25 cellular contexts compared by ENCODE assay signal in genomic region chr6:166650047-166650446, GRCh38.
"Had no signal": no experiment of that assay in that cellular context is flagged by ENCODE, and none has a peak within 500 bp of the region (broad histone marks: within the 10 kb centered on the region; RNA-seq: fewer than 3 reads in every experiment).

No MANE protein-coding gene starts in this region.

- H3K27ac ChIP-seq: brain microvascular endothelial cell, SJSA1 had no signal

- H3K9ac ChIP-seq: SK-N-SH had no signal

- H3K4me3 ChIP-seq: SJSA1 had no signal

- DNase-seq: activated CD4-positive, alpha-beta T cell treated with anti-CD3 and anti-CD28 coated beads for 36 hours; activated CD4-positive, alpha-beta T cell treated with anti-CD3 and anti-CD28 coated beads, Interleukin-2, amount 10 ng/mL, durations not matched to agents 7 days and 5 days; activated CD4-positive, alpha-beta T cell treated with anti-CD3 and anti-CD28 coated beads, Interleukin-2, amount 50 U/mL, for 48 hours; activated CD8-positive, alpha-beta memory T cell treated with anti-CD3 and anti-CD28 coated beads, Interleukin-2, amount 50 U/mL, for 4 hours; activated CD8-positive, alpha-beta T cell treated with anti-CD3 and anti-CD28 coated beads, Interleukin-2, amount 10 ng/mL, durations not matched to agents 7 days and 5 days; activated gamma-delta T cell treated with Interleukin-2 at 50 U/mL for 16 hours; activated naive CD4-positive, alpha-beta T cell treated with anti-CD3 and anti-CD28 coated beads, Interleukin-2, amount 10 ng/mL, durations not matched to agents 7 days and 5 days; activated naive CD8-positive, alpha-beta T cell treated with anti-CD3 and anti-CD28 coated beads, Interleukin-2, amount 50 U/mL, for 24 hours; activated T-cell treated with anti-CD3 and anti-CD28 coated beads for 4 hours; activated T-cell treated with anti-CD3 and anti-CD28 coated beads, Interleukin-2, amount 50 U/mL, for 4 hours; aorta; brain microvascular endothelial cell; central memory CD4-positive, alpha-beta T cell; NCI-H1105; NCI-H1417 treated with DMSO at 0.1 percent for 48 hours; NCI-H187 treated with DMSO at 0.1 percent for 48 hours; NCI-H2081; NCI-H226; NCI-H446 treated with DMSO at 0.1 percent for 48 hours; NCI-H524; SHP77 treated with DMSO at 0.1 percent for 48 hours; SK-N-SH had no signal

- ATAC-seq: activated CD4-positive, alpha-beta T cell treated with anti-CD3 and anti-CD28 coated beads for 36 hours; activated CD4-positive, CD25-positive, alpha-beta regulatory T cell treated with anti-CD3 and anti-CD28 coated beads, Interleukin-2, amount 50 U/mL, for 24 hours; activated CD8-positive, alpha-beta T cell treated with anti-CD3 and anti-CD28 coated beads, Interleukin-2, amount 10 ng/mL, durations not matched to agents 7 days and 5 days; activated naive CD8-positive, alpha-beta T cell treated with anti-CD3 and anti-CD28 coated beads, Interleukin-2, amount 50 U/mL, for 24 hours; activated T-cell treated with anti-CD3 and anti-CD28 coated beads, Interleukin-2, amount 50 U/mL, for 4 hours; Panc1 had no signal

- H3K9me3 ChIP-seq: SJSA1, SK-N-SH had no signal

- H3K4me2 ChIP-seq: SK-N-SH had no signal

- H3K4me1 ChIP-seq: SJSA1 had no signal

- H3K36me3 ChIP-seq: brain microvascular endothelial cell, SJSA1 had no signal
